27 cellular contexts compared by ENCODE assay signal in the genomic region with DNA sequence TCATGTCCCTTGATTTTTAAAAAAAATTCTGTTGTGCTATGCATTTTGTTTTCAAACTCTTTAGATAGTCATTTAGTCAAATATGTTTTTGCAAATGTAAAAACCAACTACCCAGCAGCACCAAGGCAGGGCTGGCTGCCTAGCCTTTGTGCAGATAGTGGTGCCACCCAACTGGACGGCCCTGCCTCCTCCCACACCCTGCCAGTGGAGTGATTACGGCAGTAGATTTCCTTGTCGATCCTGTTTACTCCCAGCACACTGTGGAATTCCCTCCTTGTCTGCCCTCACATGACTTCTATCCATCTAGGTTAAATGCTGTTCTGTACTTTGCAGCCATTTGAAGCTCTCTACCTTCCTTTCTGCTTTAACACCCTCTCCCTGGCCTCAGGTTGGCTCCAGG.
DNase-seq lines count a peak whose midpoint lies in the region; ATAC-seq, FAIRE-seq and TF ChIP-seq lines count a peak whose summit lies in the region.
"Had no signal": no experiment of that assay in that cellular context is flagged by ENCODE, and none has a peak within 500 bp of the region (broad histone marks: within the 10 kb centered on the region; RNA-seq: fewer than 3 reads in every experiment).

No MANE protein-coding gene starts in this region.

- H3K27ac Mint-ChIP-seq in activated CD8-positive, alpha-beta T cell treated with anti-CD3 and anti-CD28 coated beads for 36 hours = no peak overlapping the region
- H3K27ac Mint-ChIP-seq: CD4-positive, alpha-beta memory T cell; H9; HFFc6 had no signal

- H3K4me1 Mint-ChIP-seq in activated CD8-positive, alpha-beta T cell treated with anti-CD3 and anti-CD28 coated beads for 36 hours (ENCODE audit: low read depth) = peaks cover 2% of the 10 kb centered on the region

- H3K4me1 ChIP-seq in left ventricle myocardium inferior (peaks cover 3% of the 10 kb centered on the region), mucosa of descending colon (ENCODE audit: low read depth) (no peaks in the 10 kb centered on the region), small intestine (ENCODE audit: control insufficient read depth in 2 of 2, insufficient read depth in 1 of 2, low read depth in 1 of 2, low read length in 1 of 2) (no peaks in the 10 kb centered on the region)
- H3K4me1 ChIP-seq: BLaER1 had no signal

- H3K27me3 ChIP-seq in left ventricle myocardium inferior (ENCODE audit: low read depth) (peaks cover 14% of the 10 kb centered on the region), small intestine (ENCODE audit: control insufficient read depth in 2 of 2, insufficient read depth in 2 of 2, low read length in 2 of 2) (no peaks in the 10 kb centered on the region)
- H3K27me3 ChIP-seq: BLaER1 had no signal

- TF ChIP-seq CTCF in left ventricle myocardium inferior (IDR thresholded peaks at IDR 0.05; ENCODE audit: borderline replicate concordance) (no peak), mucosa of descending colon (IDR thresholded peaks at IDR 0.05) (no peak)
- TF ChIP-seq CTCF in activated CD8-positive, alpha-beta T cell treated with anti-CD3 and anti-CD28 coated beads for 36 hours (IDR thresholded peaks at IDR 0.05) = no peak

- peaks cover 3% of the 10 kb centered on the region for H3K36me3 Mint-ChIP-seq in activated CD8-positive, alpha-beta T cell treated with anti-CD3 and anti-CD28 coated beads for 36 hours (ENCODE audit: low read depth)

- CTCF ChIA-PET in activated CD8-positive, alpha-beta T cell treated with anti-CD3 and anti-CD28 coated beads for 36 hours (lab: Charles Lee) = no interaction called here

- no peak for FAIRE-seq in small intestine (lab: Jason Lieb, UNC)
- FAIRE-seq: GM12878 had no signal

- H3K9me3 Mint-ChIP-seq in activated CD8-positive, alpha-beta T cell treated with anti-CD3 and anti-CD28 coated beads for 36 hours = no peaks in the 10 kb centered on the region
- H3K9me3 Mint-ChIP-seq: CD4-positive, alpha-beta memory T cell; H9; HFFc6 had no signal

- peak; percentile 70 to 81 for ATAC-seq in left cardiac atrium
- peak; percentile 98 for ATAC-seq in mucosa of descending colon
- no peak for ATAC-seq in activated CD8-positive, alpha-beta T cell treated with anti-CD3 and anti-CD28 coated beads for 36 hours
- ATAC-seq in HG03039 (IDR thresholded peaks at IDR 0.05; ENCODE audit: unreplicated experiment) = no peak
- no peak for ATAC-seq in sciatic nerve
- ATAC-seq: GM12878, Panc1 had no signal

- H3K36me3 ChIP-seq in left ventricle myocardium inferior (no peaks in the 10 kb centered on the region), mucosa of descending colon (ENCODE audit: low read depth) (no peaks in the 10 kb centered on the region), small intestine (ENCODE audit: control insufficient read depth in 2 of 2, insufficient read depth in 2 of 2, low read length in 2 of 2) (no peaks in the 10 kb centered on the region)
- H3K36me3 ChIP-seq: BLaER1 had no signal

- 29 to 50% (median 46%) methylated on average over 3 of the region's 3 CpGs for WGBS in small intestine, 3 donors

- POLR2A ChIA-PET in activated CD8-positive, alpha-beta T cell treated with anti-CD3 and anti-CD28 coated beads for 36 hours (lab: Charles Lee) = no interaction called here

- DNase-seq in left cardiac atrium (no peak), left ventricle myocardium inferior (no peak), mucosa of descending colon (peak in 2 of 3 donors; percentile 72 to 73), small intestine (peak; percentile 49), sciatic nerve (ENCODE audit: low spot score) (no peak), nucleus accumbens (lab: John Stamatoyannopoulos, UW) (no peak)
- no peak for DNase-seq in activated CD8-positive, alpha-beta T cell treated with anti-CD3 and anti-CD28 coated beads for 36 hours
- DNase-seq: ACHN; CD4-positive, alpha-beta memory T cell; DND-41; GM23248; H9; HFFc6; KBM-7; NCI-H1092 treated with DMSO at 0.1 percent for 48 hours; NCI-H1436 treated with DMSO at 0.1 percent for 48 hours; NCI-H1930; NCI-H2227 treated with DMSO at 0.1 percent for 48 hours; NCI-H510A; NCI-H82 had no signal

- H3K4me3 ChIP-seq in left ventricle myocardium inferior (no peak overlapping the region), mucosa of descending colon (no peak overlapping the region), small intestine (ENCODE audit: low read depth in 1 of 2, low read length in 2 of 2) (no peak overlapping the region)
- H3K4me3 ChIP-seq: BLaER1, GM12878, GM23248 had no signal

- H3K27ac ChIP-seq in left ventricle myocardium inferior (replicated peaks) = no peak overlapping the region
- H3K27ac ChIP-seq in small intestine (ENCODE audit: low read depth in 1 of 2, low read length in 1 of 2) = no peak overlapping the region
- H3K27ac ChIP-seq: 22Rv1, BLaER1, GM23248, HL-60 had no signal

- intact Hi-C loops in left cardiac atrium (cut with DNase I) (no loop called here), left ventricle myocardium inferior (cut with micrococcal nuclease) (no loop called here), mucosa of descending colon (cut with DNase I, micrococcal nuclease) (no loop called here), sciatic nerve (cut with DNase I) (no loop called here)
- intact Hi-C loops in activated CD8-positive, alpha-beta T cell treated with anti-CD3 and anti-CD28 coated beads for 36 hours (cut with micrococcal nuclease) = no loop called here

- no peak overlapping the region for H3K4me3 Mint-ChIP-seq in activated CD8-positive, alpha-beta T cell treated with anti-CD3 and anti-CD28 coated beads for 36 hours
- H3K4me3 Mint-ChIP-seq: CD4-positive, alpha-beta memory T cell; H9; HFFc6 had no signal

- H3K9me3 ChIP-seq in left ventricle myocardium inferior (replicated peaks) = no peaks in the 10 kb centered on the region
- H3K9me3 ChIP-seq in mucosa of descending colon = no peaks in the 10 kb centered on the region
- no peaks in the 10 kb centered on the region for H3K9me3 ChIP-seq in small intestine (ENCODE audit: control insufficient read depth, low read depth)
- H3K9me3 ChIP-seq: BLaER1, Caco-2 had no signal

- H3K27me3 Mint-ChIP-seq in activated CD8-positive, alpha-beta T cell treated with anti-CD3 and anti-CD28 coated beads for 36 hours = no peaks in the 10 kb centered on the region
- H3K27me3 Mint-ChIP-seq: CD4-positive, alpha-beta memory T cell had no signal

Comparison
In these comparisons a context has a peak if more than half of its experiments do, and no peak if none do; other contexts are left out.
1. ATAC-seq: peak in left cardiac atrium (2 of 2) and mucosa of descending colon (single experiment); none in activated CD8-positive, alpha-beta T cell treated with anti-CD3 and anti-CD28 coated beads for 36 hours (single experiment), HG03039 (single experiment) and sciatic nerve (single experiment).
2. DNase-seq: peak in mucosa of descending colon (2 of 3) and small intestine (single experiment); none in left cardiac atrium (single experiment), left ventricle myocardium inferior (single experiment), activated CD8-positive, alpha-beta T cell treated with anti-CD3 and anti-CD28 coated beads for 36 hours (single experiment), sciatic nerve (single experiment) and nucleus accumbens (0 of 56).